10 cellular contexts compared by ENCODE assay signal in genomic region chr12:64660237-64661018, GRCh38. TPM values are rescaled to one million over a fixed set of nuclear protein-coding genes. Genes with fewer than 3 reads are reported as not detected.
A peak's percentile ranks its signal among the peaks of the same experiment; 100 is the strongest.
DNase-seq lines count a peak whose midpoint lies in the region; ATAC-seq lines count a peak whose summit lies in the region.
"Had no signal": no experiment of that assay in that cellular context is flagged by ENCODE, and none has a peak within 500 bp of the region (broad histone marks: within the 10 kb centered on the region; RNA-seq: fewer than 3 reads in every experiment).

No MANE protein-coding gene starts in this region.

- intact Hi-C loops in left colon (cut with DNase I, micrococcal nuclease) = no loop called here

- DNase-seq in left colon (no peak), NCI-H345 treated with DMSO at 0.1 percent for 48 hours (lab: John Stamatoyannopoulos, UW; ENCODE audit: unreplicated experiment) (no peak), NCI-H1694 (lab: John Stamatoyannopoulos, UW) (no peak)
- no peak for DNase-seq in NK-92 treated with Interleukin-12 subunit alpha and Interleukin-12 subunit beta, amount 100 ng/mL, for 24 hours (lab: John Stamatoyannopoulos, UW)
- DNase-seq: NCI-H1930; stimulated activated naive CD4-positive, alpha-beta T cell had no signal

- ATAC-seq in GM18861 (IDR thresholded peaks at IDR 0.05; ENCODE audit: unreplicated experiment) (peak; percentile 50), GM21447 (IDR thresholded peaks at IDR 0.05; ENCODE audit: unreplicated experiment) (peak; percentile 59), HG03378 (IDR thresholded peaks at IDR 0.05; ENCODE audit: unreplicated experiment) (peak; percentile 42), left colon (peak; percentile 40)
- ATAC-seq: SK-N-SH treated with all-trans-retinoic acid at 6 μM for 48 hours had no signal

RNA-seq across cellular contexts. Expression of gene RASSF3, which starts 50.1 kb away (rescaled TPM):
- 100 to 1,000 TPM in 1 of 2 donors, 10 to 100 TPM in 1; 88.4 to 104 TPM for total RNA-seq in left colon
